In genomic region chr2:20953146-20953824, GRCh38 we compare ENCODE assay signal across 1 cellular context.
TF ChIP-seq lines count a peak whose summit lies in the region.

No MANE protein-coding gene starts in this region.

TF ChIP-seq in HepG2, 621 proteins besides CTCF, POLR2A, EP300 and RAD21 (continued from another document):
- TF ChIP-seq ZBTB40 (IDR thresholded peaks at IDR 0.05) (peak; percentile 18; the same call in 1 of the 2 replicates), ZBTB40 (CRISPR knock-in tag; IDR thresholded peaks at IDR 0.05) (no peak), FOXP1 (IDR thresholded peaks at IDR 0.05) (peak; percentile 63), FOXP1 (CRISPR knock-in tag; IDR thresholded peaks at IDR 0.05) (no peak), STAG1 (CRISPR knock-in tag; IDR thresholded peaks at IDR 0.05) (no peak)
